ENCODE assay signal across 14 cellular contexts in the genomic region with DNA sequence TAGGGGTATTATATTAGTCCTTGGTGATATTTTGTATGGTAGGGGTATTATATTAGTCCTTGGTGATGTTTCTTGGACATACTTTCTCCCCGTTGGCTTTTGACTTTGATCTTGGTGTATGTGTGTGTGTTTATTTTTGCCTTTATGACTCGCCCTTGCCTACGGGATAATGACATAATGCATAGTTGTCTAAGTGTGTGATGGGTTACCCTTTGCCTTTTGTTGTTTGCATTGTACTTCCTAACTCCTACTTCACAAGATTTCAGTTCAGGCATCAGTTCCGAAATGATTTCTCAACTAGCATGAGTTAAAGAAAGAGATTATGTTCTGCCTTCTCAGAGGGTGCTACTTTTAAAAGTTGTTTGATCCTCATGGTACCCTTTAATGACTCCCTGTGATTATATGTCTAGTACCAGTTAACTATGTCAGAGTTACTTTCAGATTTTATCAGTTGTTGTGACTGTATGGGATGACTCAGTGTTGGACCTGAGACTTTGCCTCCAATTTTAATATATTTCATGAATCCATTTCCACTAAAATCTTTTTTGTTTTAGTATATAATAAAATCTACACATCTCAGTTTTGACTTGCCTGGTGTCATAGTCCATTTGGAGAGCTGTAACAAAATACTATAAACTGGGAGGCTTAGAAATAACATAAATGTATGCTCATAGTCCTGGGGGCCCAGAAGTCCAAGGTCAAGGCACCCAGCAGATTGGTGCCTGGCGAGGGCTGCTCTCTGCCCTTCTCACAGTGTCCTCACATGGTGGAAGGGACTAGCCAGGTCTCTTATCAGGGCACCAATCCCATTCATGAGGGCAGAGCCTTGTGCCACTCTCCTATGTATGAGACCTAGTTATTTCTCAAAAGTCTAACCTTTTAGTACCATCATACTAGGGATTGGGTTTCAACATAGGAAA. TPM values are rescaled to one million over a fixed set of nuclear protein-coding genes. Genes with fewer than 3 reads are reported as not detected.
DNase-seq lines count a peak whose midpoint lies in the region; ATAC-seq and TF ChIP-seq lines count a peak whose summit lies in the region.
"Had no signal": no experiment of that assay in that cellular context is flagged by ENCODE, and none has a peak within 500 bp of the region (broad histone marks: within the 10 kb centered on the region; RNA-seq: fewer than 3 reads in every experiment).

No MANE protein-coding gene starts in this region.

- H3K27ac Mint-ChIP-seq in activated CD4-positive, alpha-beta T cell treated with anti-CD3 and anti-CD28 coated beads for 36 hours = peak overlapping the region; percentile 11
- no peak overlapping the region for H3K27ac Mint-ChIP-seq in activated CD4-positive, alpha-beta T cell treated with anti-CD3 and anti-CD28 coated beads, Interleukin-2, amount 10 ng/mL, durations not matched to agents 24 days and 14 days
- no peak overlapping the region for H3K27ac Mint-ChIP-seq in stimulated activated effector memory CD8-positive, alpha-beta T cell treated with anti-CD3 and anti-CD28 coated beads, Interleukin-12 subunit alpha, Interleukin-12 subunit beta, amount 100 ng/mL, for 72 hours
- H3K27ac Mint-ChIP-seq: memory B cell had no signal

- H3K4me3 ChIP-seq in RWPE2 (ENCODE audit: severe bottlenecking) (no peak overlapping the region), fibroblast of pulmonary artery (replicated peaks; ENCODE audit: low read depth, low read length) (no peak overlapping the region)
- H3K4me3 ChIP-seq: esophagus squamous epithelium, sigmoid colon had no signal

- H3K27me3 Mint-ChIP-seq in activated CD4-positive, alpha-beta T cell treated with anti-CD3 and anti-CD28 coated beads for 36 hours = no peaks in the 10 kb centered on the region
- H3K27me3 Mint-ChIP-seq in activated CD4-positive, alpha-beta T cell treated with anti-CD3 and anti-CD28 coated beads, Interleukin-2, amount 10 ng/mL, durations not matched to agents 24 days and 14 days = no peaks in the 10 kb centered on the region
- H3K27me3 Mint-ChIP-seq: memory B cell had no signal

- H3K4me1 ChIP-seq in RWPE2 (ENCODE audit: insufficient read depth, poor library complexity, severe bottlenecking) = peaks cover 19% of the 10 kb centered on the region

- peaks cover 64% of the 10 kb centered on the region for H3K4me1 Mint-ChIP-seq in activated CD4-positive, alpha-beta T cell treated with anti-CD3 and anti-CD28 coated beads for 36 hours
- peaks cover 20% of the 10 kb centered on the region for H3K4me1 Mint-ChIP-seq in activated CD4-positive, alpha-beta T cell treated with anti-CD3 and anti-CD28 coated beads, Interleukin-2, amount 10 ng/mL, durations not matched to agents 24 days and 14 days
- peaks cover 68% of the 10 kb centered on the region for H3K4me1 Mint-ChIP-seq in stimulated activated effector memory CD8-positive, alpha-beta T cell treated with anti-CD3 and anti-CD28 coated beads, Interleukin-12 subunit alpha, Interleukin-12 subunit beta, amount 100 ng/mL, for 72 hours

- H3K9me3 ChIP-seq in RWPE2 (ENCODE audit: severe bottlenecking) = no peaks in the 10 kb centered on the region
- H3K9me3 ChIP-seq: esophagus squamous epithelium, sigmoid colon had no signal

- no peaks in the 10 kb centered on the region for H3K27me3 ChIP-seq in RWPE2 (ENCODE audit: insufficient read depth, poor library complexity, severe bottlenecking)
- H3K27me3 ChIP-seq: esophagus squamous epithelium, sigmoid colon had no signal

- no peak for DNase-seq in activated CD4-positive, alpha-beta T cell treated with anti-CD3 and anti-CD28 coated beads for 36 hours
- no peak for DNase-seq in activated CD4-positive, alpha-beta T cell treated with anti-CD3 and anti-CD28 coated beads, Interleukin-2, amount 10 ng/mL, durations not matched to agents 24 days and 14 days
- DNase-seq in RWPE2 (ENCODE audit: low spot score) = no peak
- DNase-seq in fibroblast of pulmonary artery (ENCODE audit: low read depth) = peak; percentile 76
- DNase-seq in stimulated activated effector memory CD8-positive, alpha-beta T cell treated with anti-CD3 and anti-CD28 coated beads, Interleukin-12 subunit alpha, Interleukin-12 subunit beta, amount 100 ng/mL, for 72 hours (ENCODE audit: low spot score in 2 of 2) = no peak
- no peak for DNase-seq in midbrain (lab: John Stamatoyannopoulos, UW)
- DNase-seq: amygdala, esophagus squamous epithelium, NCI-H187, RPMI8226, sigmoid colon had no signal

- H3K4me3 Mint-ChIP-seq in activated CD4-positive, alpha-beta T cell treated with anti-CD3 and anti-CD28 coated beads for 36 hours = no peak overlapping the region
- no peak overlapping the region for H3K4me3 Mint-ChIP-seq in activated CD4-positive, alpha-beta T cell treated with anti-CD3 and anti-CD28 coated beads, Interleukin-2, amount 10 ng/mL, durations not matched to agents 24 days and 14 days
- H3K4me3 Mint-ChIP-seq in stimulated activated effector memory CD8-positive, alpha-beta T cell treated with anti-CD3 and anti-CD28 coated beads, Interleukin-12 subunit alpha, Interleukin-12 subunit beta, amount 100 ng/mL, for 72 hours = no peak overlapping the region
- H3K4me3 Mint-ChIP-seq: memory B cell had no signal

- intact Hi-C loops in activated CD4-positive, alpha-beta T cell treated with anti-CD3 and anti-CD28 coated beads for 36 hours (cut with DNase I, micrococcal nuclease) = loop anchor here in 1 of 2 experiments (1.0 kb wide), 1 partner anchor 9 kb away; no protein-coding TSS in a partner anchor
- intact Hi-C loops in activated CD4-positive, alpha-beta T cell treated with anti-CD3 and anti-CD28 coated beads, Interleukin-2, amount 10 ng/mL, durations not matched to agents 24 days and 14 days (cut with micrococcal nuclease) = no loop called here

- peaks cover 3% of the 10 kb centered on the region for H3K9me3 Mint-ChIP-seq in activated CD4-positive, alpha-beta T cell treated with anti-CD3 and anti-CD28 coated beads for 36 hours (ENCODE audit: low read depth)
- H3K9me3 Mint-ChIP-seq in activated CD4-positive, alpha-beta T cell treated with anti-CD3 and anti-CD28 coated beads, Interleukin-2, amount 10 ng/mL, durations not matched to agents 24 days and 14 days = peaks cover 10% of the 10 kb centered on the region
- peaks cover 3% of the 10 kb centered on the region for H3K9me3 Mint-ChIP-seq in stimulated activated effector memory CD8-positive, alpha-beta T cell treated with anti-CD3 and anti-CD28 coated beads, Interleukin-12 subunit alpha, Interleukin-12 subunit beta, amount 100 ng/mL, for 72 hours

- CTCF ChIA-PET in activated CD4-positive, alpha-beta T cell treated with anti-CD3 and anti-CD28 coated beads for 36 hours (lab: Charles Lee) = interaction anchor here (0.7 to 1.6 kb wide), 5 partner anchors 10 to 185 kb away, joined by 3 to 8 read pairs (median 4); no protein-coding TSS in a partner anchor

- POLR2A ChIA-PET in activated CD4-positive, alpha-beta T cell treated with anti-CD3 and anti-CD28 coated beads for 36 hours (lab: Charles Lee) = no interaction called here

- no peak for TF ChIP-seq CTCF in RWPE2 (IDR thresholded peaks at IDR 0.05; ENCODE audit: poor library complexity, severe bottlenecking)
- no peak for TF ChIP-seq CTCF in fibroblast of pulmonary artery (IDR thresholded peaks at IDR 0.05; ENCODE audit: low read length, missing control alignments)

- peak; percentile 81 for ATAC-seq in activated CD4-positive, alpha-beta T cell treated with anti-CD3 and anti-CD28 coated beads for 36 hours
- ATAC-seq in RWPE2 (ENCODE audit: low read depth) = peak; percentile 58
- peak; percentile 93 for ATAC-seq in stimulated activated effector memory CD8-positive, alpha-beta T cell treated with anti-CD3 and anti-CD28 coated beads, Interleukin-12 subunit alpha, Interleukin-12 subunit beta, amount 100 ng/mL, for 72 hours
- no peak for ATAC-seq in GM18861 (IDR thresholded peaks at IDR 0.05; ENCODE audit: unreplicated experiment)
- ATAC-seq in HG02678 (IDR thresholded peaks at IDR 0.05; ENCODE audit: unreplicated experiment) = no peak

- H3K27ac ChIP-seq in RWPE2 (ENCODE audit: poor library complexity, severe bottlenecking) = peak overlapping the region; percentile 13
- H3K27ac ChIP-seq: esophagus squamous epithelium, sigmoid colon had no signal

- H3K36me3 Mint-ChIP-seq in activated CD4-positive, alpha-beta T cell treated with anti-CD3 and anti-CD28 coated beads for 36 hours (ENCODE audit: low read depth) = peaks cover 16% of the 10 kb centered on the region
- peaks cover 2% of the 10 kb centered on the region for H3K36me3 Mint-ChIP-seq in activated CD4-positive, alpha-beta T cell treated with anti-CD3 and anti-CD28 coated beads, Interleukin-2, amount 10 ng/mL, durations not matched to agents 24 days and 14 days (ENCODE audit: low read depth)
- H3K36me3 Mint-ChIP-seq in stimulated activated effector memory CD8-positive, alpha-beta T cell treated with anti-CD3 and anti-CD28 coated beads, Interleukin-12 subunit alpha, Interleukin-12 subunit beta, amount 100 ng/mL, for 72 hours = no peaks in the 10 kb centered on the region

- H3K36me3 ChIP-seq in RWPE2 (ENCODE audit: low read depth) = no peaks in the 10 kb centered on the region
- H3K36me3 ChIP-seq: esophagus squamous epithelium, sigmoid colon had no signal

RNA-seq across cellular contexts. Expression of a gene that starts 34.1 kb away (rescaled TPM):
- 10 to 100 TPM; 22.1 to 33.7 TPM for total RNA-seq in activated CD4-positive, alpha-beta T cell treated with anti-CD3 and anti-CD28 coated beads for 36 hours
- 23.4 and 24.4 TPM in 2 replicates for total RNA-seq in activated CD4-positive, alpha-beta T cell treated with anti-CD3 and anti-CD28 coated beads, Interleukin-2, amount 10 ng/mL, durations not matched to agents 24 days and 14 days

Comparison
In these comparisons a context has a peak if more than half of its experiments do, and no peak if none do; other contexts are left out.
1. ATAC-seq: peak in activated CD4-positive, alpha-beta T cell treated with anti-CD3 and anti-CD28 coated beads for 36 hours (single experiment), RWPE2 (single experiment) and stimulated activated effector memory CD8-positive, alpha-beta T cell treated with anti-CD3 and anti-CD28 coated beads, Interleukin-12 subunit alpha, Interleukin-12 subunit beta, amount 100 ng/mL, for 72 hours (single experiment); none in GM18861 (single experiment) and HG02678 (single experiment).